Comparison of ENCODE assay signal across 14 cellular contexts in genomic region chr6:53168516-53169257, GRCh38. TPM values are rescaled to one million over a fixed set of nuclear protein-coding genes. Genes with fewer than 3 reads are reported as not detected.
DNase-seq lines count a peak whose midpoint lies in the region; ATAC-seq and TF ChIP-seq lines count a peak whose summit lies in the region.
"Had no signal": no experiment of that assay in that cellular context is flagged by ENCODE, and none has a peak within 500 bp of the region (broad histone marks: within the 10 kb centered on the region; RNA-seq: fewer than 3 reads in every experiment).

No MANE protein-coding gene starts in this region.

- ATAC-seq in GM21390 (IDR thresholded peaks at IDR 0.05; ENCODE audit: unreplicated experiment) (no peak), upper lobe of left lung (ENCODE audit: low FRiP score in 2 of 2) (no peak)
- no peak for ATAC-seq in activated CD8-positive, alpha-beta T cell treated with anti-CD3 and anti-CD28 coated beads for 36 hours
- ATAC-seq: naive thymus-derived CD4-positive, alpha-beta T cell; sciatic nerve had no signal

- H3K36me3 ChIP-seq in upper lobe of left lung = no peaks in the 10 kb centered on the region

- H3K27ac ChIP-seq in RWPE1 (no peak overlapping the region), upper lobe of left lung (no peak overlapping the region)
- H3K27ac ChIP-seq: coronary artery had no signal

- TF ChIP-seq CTCF in RWPE1 (conservative IDR thresholded peaks at IDR 0.05; ENCODE audit: low read depth) = no peak
- TF ChIP-seq CTCF in fibroblast of mammary gland (conservative IDR thresholded peaks at IDR 0.05; ENCODE audit: control insufficient read depth, insufficient read depth, low read depth, low read length) = no peak
- TF ChIP-seq CTCF in activated CD8-positive, alpha-beta T cell treated with anti-CD3 and anti-CD28 coated beads for 36 hours (IDR thresholded peaks at IDR 0.05) = no peak
- TF ChIP-seq CTCF in upper lobe of left lung (IDR thresholded peaks at IDR 0.05) = no peak

- no peaks in the 10 kb centered on the region for H3K27me3 Mint-ChIP-seq in activated CD8-positive, alpha-beta T cell treated with anti-CD3 and anti-CD28 coated beads for 36 hours

- H3K9me3 ChIP-seq in upper lobe of left lung = no peaks in the 10 kb centered on the region

- no peak overlapping the region for H3K27ac Mint-ChIP-seq in activated CD8-positive, alpha-beta T cell treated with anti-CD3 and anti-CD28 coated beads for 36 hours
- H3K27ac Mint-ChIP-seq: naive thymus-derived CD4-positive, alpha-beta T cell had no signal

- H3K4me1 ChIP-seq in upper lobe of left lung = no peaks in the 10 kb centered on the region

- TF ChIP-seq POLR2A in upper lobe of left lung (IDR thresholded peaks at IDR 0.05) = no peak

- intact Hi-C loops in activated CD8-positive, alpha-beta T cell treated with anti-CD3 and anti-CD28 coated beads for 36 hours (cut with micrococcal nuclease) = no loop called here

- no peaks in the 10 kb centered on the region for H3K9me3 Mint-ChIP-seq in activated CD8-positive, alpha-beta T cell treated with anti-CD3 and anti-CD28 coated beads for 36 hours
- H3K9me3 Mint-ChIP-seq: naive thymus-derived CD4-positive, alpha-beta T cell had no signal

- POLR2A ChIA-PET in RWPE1 (lab: Yijun Ruan, JAX; ENCODE audit: low non-redundant PET) = no interaction called here
- POLR2A ChIA-PET in activated CD8-positive, alpha-beta T cell treated with anti-CD3 and anti-CD28 coated beads for 36 hours (lab: Charles Lee) = interaction anchor here (0.7 to 1.2 kb wide), 3 partner anchors 14 to 171 kb away, joined by 3 to 4 read pairs (median 3); no protein-coding TSS in a partner anchor

- DNase-seq in GM04503 (ENCODE audit: low read depth) (peak; percentile 50), RWPE1 (ENCODE audit: low spot score) (peak; percentile 20), fibroblast of mammary gland (ENCODE audit: low read depth) (peak; percentile 56), skeletal muscle cell (ENCODE audit: low read depth) (peak; percentile 11), NCI-H2107 treated with DMSO at 0.1 percent for 48 hours (lab: John Stamatoyannopoulos, UW; ENCODE audit: unreplicated experiment) (no peak), upper lobe of left lung (no peak)
- DNase-seq in activated CD8-positive, alpha-beta T cell treated with anti-CD3 and anti-CD28 coated beads for 36 hours = no peak
- DNase-seq: activated CD8-positive, alpha-beta memory T cell treated with anti-CD3 and anti-CD28 coated beads for 24 hours; activated naive CD4-positive, alpha-beta T cell; naive thymus-derived CD4-positive, alpha-beta T cell; RPMI8226 had no signal

- H3K4me3 ChIP-seq in fibroblast of mammary gland (ENCODE audit: control insufficient read depth, low read depth, low read length) (no peak overlapping the region), skeletal muscle cell (ENCODE audit: low read depth, low read length) (no peak overlapping the region), upper lobe of left lung (no peak overlapping the region)
- H3K4me3 ChIP-seq: coronary artery had no signal

- no peaks in the 10 kb centered on the region for H3K4me1 Mint-ChIP-seq in activated CD8-positive, alpha-beta T cell treated with anti-CD3 and anti-CD28 coated beads for 36 hours (ENCODE audit: low read depth)

- WGBS in upper lobe of left lung, 2 donors = 89% methylated on average over 4 of the region's 4 CpGs

- H3K36me3 Mint-ChIP-seq in activated CD8-positive, alpha-beta T cell treated with anti-CD3 and anti-CD28 coated beads for 36 hours (ENCODE audit: low read depth) = no peaks in the 10 kb centered on the region
- H3K36me3 Mint-ChIP-seq: naive thymus-derived CD4-positive, alpha-beta T cell had no signal

- TF ChIP-seq EP300 in upper lobe of left lung (IDR thresholded peaks at IDR 0.05) = no peak

- H3K27me3 ChIP-seq in upper lobe of left lung = no peaks in the 10 kb centered on the region

- H3K4me3 Mint-ChIP-seq in activated CD8-positive, alpha-beta T cell treated with anti-CD3 and anti-CD28 coated beads for 36 hours = no peak overlapping the region
- H3K4me3 Mint-ChIP-seq: naive thymus-derived CD4-positive, alpha-beta T cell had no signal

- CTCF ChIA-PET in RWPE1 (lab: Yijun Ruan, JAX) = interaction anchor here (0.6 to 1.9 kb wide), 2 partner anchors 316 to 327 kb away, joined by 4 to 15 read pairs; no protein-coding TSS in a partner anchor
- CTCF ChIA-PET in activated CD8-positive, alpha-beta T cell treated with anti-CD3 and anti-CD28 coated beads for 36 hours (lab: Charles Lee) = interaction anchor here (0.7 to 3.3 kb wide), 10 partner anchors 20 to 557 kb away, joined by 3 to 14 read pairs (median 3); no protein-coding TSS in a partner anchor

RNA-seq across cellular contexts. Expression of gene GCM1, which starts 20.0 kb away (rescaled TPM):
- not detected for total RNA-seq in activated CD8-positive, alpha-beta T cell treated with anti-CD3 and anti-CD28 coated beads for 36 hours
- total RNA-seq in upper lobe of left lung = under 1 TPM in 2 of 6 donors, not detected in 4; 0.20 to 0.22 TPM
- total RNA-seq: sciatic nerve had no signal

Comparison
In these comparisons a context has a peak if more than half of its experiments do, and no peak if none do; other contexts are left out.
1. DNase-seq: peak in GM04503 (single experiment), RWPE1 (single experiment), fibroblast of mammary gland (single experiment) and skeletal muscle cell (single experiment); none in NCI-H2107 treated with DMSO at 0.1 percent for 48 hours (single experiment), activated CD8-positive, alpha-beta T cell treated with anti-CD3 and anti-CD28 coated beads for 36 hours (single experiment) and upper lobe of left lung (0 of 2).